In genomic region chr2:50196775-50197482, GRCh38 we compare ENCODE assay signal across 20 cellular contexts.
DNase-seq lines count a peak whose midpoint lies in the region; ATAC-seq and TF ChIP-seq lines count a peak whose summit lies in the region.
"Had no signal": no experiment of that assay in that cellular context is flagged by ENCODE, and none has a peak within 500 bp of the region (broad histone marks: within the 10 kb centered on the region; RNA-seq: fewer than 3 reads in every experiment).

No MANE protein-coding gene starts in this region.

- H4K91ac ChIP-seq in H9 (ENCODE audit: insufficient read length, low read depth, low read length) = no peak overlapping the region

- no peaks in the 10 kb centered on the region for H3K9me3 ChIP-seq in H9 (ENCODE audit: control insufficient read depth, low read depth, low read length)
- no peaks in the 10 kb centered on the region for H3K9me3 ChIP-seq in NT2/D1 (ENCODE audit: insufficient read depth, low read length)
- H3K9me3 ChIP-seq in iPS-18a (ENCODE audit: control insufficient read depth, low read depth, low read length) = no peaks in the 10 kb centered on the region
- no peaks in the 10 kb centered on the region for H3K9me3 ChIP-seq in Peyer's patch
- H3K9me3 ChIP-seq: BLaER1 treated with 17β-estradiol and CSF1 and Interleukin-3, amounts not matched to agents 10 nM and 100 nM; MG63 had no signal

- H3K9me3 Mint-ChIP-seq in H9 = no peaks in the 10 kb centered on the region
- H3K9me3 Mint-ChIP-seq: CD8-positive, alpha-beta T cell had no signal

- peak overlapping the region; percentile 44 to 89 (median 66); a peak in 4 of 7 replicates for H3K27ac Mint-ChIP-seq in H9
- H3K27ac Mint-ChIP-seq: CD8-positive, alpha-beta T cell had no signal

- H2BK12ac ChIP-seq in H9 (ENCODE audit: insufficient read length, low read depth, low read length) = no peak overlapping the region

- H3K4me1 ChIP-seq in H9 (ENCODE audit: insufficient read depth, low read length) (peaks cover 8% of the 10 kb centered on the region; the same call in 1 of the 2 replicates), NT2/D1 (ENCODE audit: insufficient read depth, insufficient read length) (no peaks in the 10 kb centered on the region), iPS-18a (ENCODE audit: control insufficient read depth, low read depth, low read length) (peaks cover 43% of the 10 kb centered on the region), Peyer's patch (no peaks in the 10 kb centered on the region)
- H3K4me1 ChIP-seq: BLaER1 treated with 17β-estradiol and CSF1 and Interleukin-3, amounts not matched to agents 10 nM and 100 nM had no signal

- H3K56ac ChIP-seq in H9 (ENCODE audit: insufficient read length, low read depth, low read length) = no peak overlapping the region

- no peaks in the 10 kb centered on the region for H3K79me1 ChIP-seq in H9 (ENCODE audit: insufficient read depth, low read depth, low read length, poor library complexity, severe bottlenecking)

- H4K8ac ChIP-seq in H9 (replicated peaks; ENCODE audit: insufficient read length, low read depth, low read length) = no peak overlapping the region

- no peaks in the 10 kb centered on the region for H3K79me2 ChIP-seq in H9 (ENCODE audit: insufficient read depth, low read length)

- no peak overlapping the region for H3K4me2 ChIP-seq in H9 (ENCODE audit: insufficient read depth, insufficient read length, low read length)
- H3K4me2 ChIP-seq: BLaER1 treated with 17β-estradiol and CSF1 and Interleukin-3, amounts not matched to agents 10 nM and 100 nM had no signal

- H3K27me3 ChIP-seq in H9 (ENCODE audit: insufficient read depth, low read length) (no peaks in the 10 kb centered on the region), NT2/D1 (ENCODE audit: insufficient read depth, insufficient read length) (no peaks in the 10 kb centered on the region), iPS-18a (ENCODE audit: control insufficient read depth, insufficient read depth, low read length) (no peaks in the 10 kb centered on the region), Peyer's patch (no peaks in the 10 kb centered on the region)
- H3K27me3 ChIP-seq: BLaER1 treated with 17β-estradiol and CSF1 and Interleukin-3, amounts not matched to agents 10 nM and 100 nM; MG63 had no signal

- H2BK15ac ChIP-seq in H9 (ENCODE audit: low read depth, low read length) = no peak overlapping the region

- no peaks in the 10 kb centered on the region for H3K36me3 ChIP-seq in NT2/D1 (ENCODE audit: insufficient read depth, insufficient read length, low read length)
- H3K36me3 ChIP-seq in iPS-18a (ENCODE audit: control insufficient read depth, low read depth, low read length) = no peaks in the 10 kb centered on the region
- H3K36me3 ChIP-seq in Peyer's patch = no peaks in the 10 kb centered on the region
- H3K36me3 ChIP-seq: BLaER1 treated with 17β-estradiol and CSF1 and Interleukin-3, amounts not matched to agents 10 nM and 100 nM; MG63 had no signal

- H3K36me3 Mint-ChIP-seq in H9 (ENCODE audit: insufficient read depth in 1 of 3, low read depth in 3 of 3) = no peaks in the 10 kb centered on the region
- H3K36me3 Mint-ChIP-seq: CD8-positive, alpha-beta T cell had no signal

- H3K4me1 Mint-ChIP-seq in H9 = peaks cover 47 to 51% of the 10 kb centered on the region in 2 experiments

- H3K4me3 Mint-ChIP-seq in H9 = peak overlapping the region; percentile 26 to 46; a peak in 1 of 5 replicates
- H3K4me3 Mint-ChIP-seq: CD8-positive, alpha-beta T cell had no signal

- no peak for ATAC-seq in GM21526 (IDR thresholded peaks at IDR 0.05; ENCODE audit: low FRiP score, unreplicated experiment)
- ATAC-seq: CD8-positive, alpha-beta T cell had no signal

- no peak overlapping the region for H3K23ac ChIP-seq in H9 (ENCODE audit: insufficient read length, low read depth, low read length)

- H3K18ac ChIP-seq in H9 (ENCODE audit: insufficient read length, low read depth, low read length) = no peak overlapping the region

- no peaks in the 10 kb centered on the region for H3K23me2 ChIP-seq in H9 (ENCODE audit: insufficient read length, low read depth, low read length, poor library complexity, severe bottlenecking)

- TF ChIP-seq POLR2A in Peyer's patch (IDR thresholded peaks at IDR 0.05) = no peak

- H2BK20ac ChIP-seq in H9 (ENCODE audit: low read depth, low read length, poor library complexity, severe bottlenecking) = no peak overlapping the region

- H3K27ac ChIP-seq in H9 (ENCODE audit: insufficient read length, low read depth, low read length) (peak overlapping the region; percentile 36), iPS-18a (ENCODE audit: low read length) (peak overlapping the region; percentile 38), Peyer's patch (no peak overlapping the region)
- H3K27ac ChIP-seq: BLaER1 treated with 17β-estradiol and CSF1 and Interleukin-3, amounts not matched to agents 10 nM and 100 nM; HL-60 had no signal

- no peak overlapping the region for H3T11ph ChIP-seq in H9 (ENCODE audit: low read length)

- no peak overlapping the region for H2AFZ ChIP-seq in H9 (ENCODE audit: low read length)

- no peak overlapping the region for H3K4me3 ChIP-seq in NT2/D1 (ENCODE audit: insufficient read length, low read depth)
- H3K4me3 ChIP-seq in iPS-18a (ENCODE audit: low read length) = peak overlapping the region; percentile 34
- no peak overlapping the region for H3K4me3 ChIP-seq in Peyer's patch
- H3K4me3 ChIP-seq: BLaER1 treated with 17β-estradiol and CSF1 and Interleukin-3, amounts not matched to agents 10 nM and 100 nM; MG63 had no signal

- no peak overlapping the region for H3K9ac ChIP-seq in H9 (ENCODE audit: extremely low read depth, insufficient read length, low read length)
- H3K9ac ChIP-seq in NT2/D1 (ENCODE audit: insufficient read length, low read depth) = no peak overlapping the region
- H3K9ac ChIP-seq in iPS-18a (ENCODE audit: low read length) = no peak overlapping the region
- H3K9ac ChIP-seq: BLaER1 treated with 17β-estradiol and CSF1 and Interleukin-3, amounts not matched to agents 10 nM and 100 nM had no signal

- no peaks in the 10 kb centered on the region for H4K20me1 ChIP-seq in H9 (ENCODE audit: control insufficient read depth, insufficient read depth, insufficient read length)
- H4K20me1 ChIP-seq: BLaER1 treated with 17β-estradiol and CSF1 and Interleukin-3, amounts not matched to agents 10 nM and 100 nM had no signal

- no peak overlapping the region for H3K14ac ChIP-seq in H9 (ENCODE audit: insufficient read depth, low read length)

- TF ChIP-seq CTCF in H9 (conservative IDR thresholded peaks at IDR 0.05) (no peak), Peyer's patch (IDR thresholded peaks at IDR 0.05) (no peak)

- no CpG with 5 or more reads among the region's 6 CpGs for WGBS in H9 (ENCODE audit: extremely low coverage, insufficient read length, low lambda C conversion rate)

- no peak overlapping the region for H4K5ac ChIP-seq in H9 (ENCODE audit: insufficient read length, low read depth, low read length)

- DNase-seq in DMS79 (lab: John Stamatoyannopoulos, UW) (peak; percentile 15), H9 (no peak), NT2/D1 (ENCODE audit: low read depth, low spot score) (peak; percentile 42), NCI-H748 treated with DMSO at 0.1 percent for 48 hours (lab: John Stamatoyannopoulos, UW) (no peak), Peyer's patch (no peak)
- DNase-seq: Calu3; CD8-positive, alpha-beta T cell; Kasumi-1; MG63; NCI-H1092; NCI-H146; NCI-H2081 treated with DMSO at 0.1 percent for 48 hours; NCI-H446; NCI-H526 treated with DMSO at 0.1 percent for 48 hours; NK-92 treated with Interleukin-12 subunit alpha and Interleukin-12 subunit beta, amount 100 ng/mL, for 24 hours; Right ventricle myocardium superior had no signal

- no peaks in the 10 kb centered on the region for H3K27me3 Mint-ChIP-seq in H9 (ENCODE audit: low read depth)

- no peak overlapping the region for H2BK120ac ChIP-seq in H9 (ENCODE audit: low read depth, low read length, poor library complexity, severe bottlenecking)

- no peak overlapping the region for H2AK5ac ChIP-seq in H9 (ENCODE audit: insufficient read length, low read length)

- H3K4ac ChIP-seq in H9 (ENCODE audit: low read depth, low read length) = no peak overlapping the region

- no peak overlapping the region for H2BK5ac ChIP-seq in H9 (ENCODE audit: insufficient read length, low read length)

Comparison
In these comparisons a context has a peak if more than half of its experiments do, and no peak if none do; other contexts are left out.
1. DNase-seq: peak in DMS79 (single experiment) and NT2/D1 (single experiment); none in H9 (single experiment), NCI-H748 treated with DMSO at 0.1 percent for 48 hours (single experiment) and Peyer's patch (0 of 3).
2. H3K27ac ChIP-seq: peak in H9 (single experiment) and iPS-18a (single experiment); none in Peyer's patch (0 of 4).